10 cellular contexts compared by ENCODE assay signal in genomic region chr14:89339579-89339978, GRCh38.
A peak's percentile ranks its signal among the peaks of the same experiment; 100 is the strongest.
DNase-seq lines count a peak whose midpoint lies in the region; ATAC-seq, FAIRE-seq and TF ChIP-seq lines count a peak whose summit lies in the region.
"Had no signal": no experiment of that assay in that cellular context is flagged by ENCODE, and none has a peak within 500 bp of the region (broad histone marks: within the 10 kb centered on the region; RNA-seq: fewer than 3 reads in every experiment).

No MANE protein-coding gene starts in this region.

- DNase-seq in ascending aorta (ENCODE audit: low spot score in 2 of 2) (no peak), HepG2 (ENCODE audit: low spot score) (no peak), DMS153 treated with DMSO at 0.1 percent for 48 hours (lab: John Stamatoyannopoulos, UW; ENCODE audit: unreplicated experiment) (no peak)
- DNase-seq: hippocampal formation, NCI-H2227 treated with DMSO at 0.1 percent for 48 hours had no signal

- no peak for TF ChIP-seq CTCF in ascending aorta (IDR thresholded peaks at IDR 0.05)
- no peak for TF ChIP-seq CTCF in HepG2 (CRISPR knock-in tag; IDR thresholded peaks at IDR 0.05)

- no peak for TF ChIP-seq RAD21 in HepG2 (CRISPR knock-in tag; IDR thresholded peaks at IDR 0.05)

- H3K4me2 ChIP-seq in HepG2 (ENCODE audit: low read depth, low read length) = 0 out of 2 replicates have a peak overlapping the region, but pooled peaks have one; percentile 21

- H3K36me3 ChIP-seq in HUES64 (ENCODE audit: insufficient read depth, low read length) (no peaks in the 10 kb centered on the region; the same call in 1 of the 2 replicates), ascending aorta (no peaks in the 10 kb centered on the region), HepG2 (replicated peaks in 1 of 2; ENCODE audit: control insufficient read depth in 1 of 2, insufficient read depth in 2 of 2, low read length in 2 of 2) (peaks cover 11 to 24% of the 10 kb centered on the region in 2 experiments), subcutaneous abdominal adipose tissue (ENCODE audit: control insufficient read depth in 5 of 5, insufficient read depth in 5 of 5, low read length in 5 of 5) (no peaks in the 10 kb centered on the region)

- H3K9me3 ChIP-seq in HUES64 (ENCODE audit: insufficient read depth, low read depth, low read length) (no peaks in the 10 kb centered on the region), ascending aorta (no peaks in the 10 kb centered on the region), HepG2 (ENCODE audit: low read length) (no peaks in the 10 kb centered on the region), subcutaneous abdominal adipose tissue (ENCODE audit: control insufficient read depth in 5 of 5, low read length in 5 of 5) (no peaks in the 10 kb centered on the region)

- in situ Hi-C loops in HepG2 (cut with HindIII; ENCODE audit: extremely low pct_ligation_motif_present, low pct_unique_long_range_greater_than_20kb) = no loop called here

- no peak for FAIRE-seq in HepG2 (lab: Jason Lieb, UNC)
- FAIRE-seq: colon had no signal

- H3K27ac ChIP-seq in HUES64 (ENCODE audit: low read depth, low read length) (peak overlapping the region; percentile 71), ascending aorta (peak overlapping the region; percentile 16 to 60), HepG2 (ENCODE audit: extremely low read length, insufficient read depth, low read length) (peak overlapping the region; percentile 72), subcutaneous abdominal adipose tissue (ENCODE audit: low read depth, low read length) (peak overlapping the region; percentile 74)

- TF ChIP-seq EP300 in HepG2 (IDR thresholded peaks at IDR 0.05; ENCODE audit: low read depth in 2 of 2, low read length in 2 of 2) (no peak), HepG2 (CRISPR knock-in tag; IDR thresholded peaks at IDR 0.05; ENCODE audit: borderline replicate concordance) (no peak)

- POLR2A ChIA-PET in HepG2 (lab: Yijun Ruan, JAX) = interaction anchor here (0.6 to 4.2 kb wide), 8 partner anchors 9 to 571 kb away, joined by 3 to 28 read pairs (median 4); no protein-coding TSS in a partner anchor

- BruUV-seq in HepG2 (replicated peaks; lab: Mats Ljungman, UMichigan) = no TSS peak

- intact Hi-C loops in ascending aorta (cut with DNase I) = loop anchor here (5.0 kb wide), 1 partner anchor 37 kb away; no protein-coding TSS in a partner anchor
- intact Hi-C loops in HepG2 (cut with micrococcal nuclease; ENCODE audit: unreplicated experiment) = loop anchor here (5.0 kb wide), 1 partner anchor 78 kb away; the partner anchor contains the start of gene FOXN3

- no peaks in the 10 kb centered on the region for H4K20me1 ChIP-seq in HepG2 (ENCODE audit: insufficient read depth, low read length)

- 69% methylated on average over 7 of the region's 9 CpGs for WGBS in HUES64
- WGBS in HepG2 (ENCODE audit: low lambda C conversion rate) = 87% methylated on average over 5 of the region's 9 CpGs

- H3K4me1 ChIP-seq in HUES64 (ENCODE audit: insufficient read depth, low read length) (peaks cover 68% of the 10 kb centered on the region), ascending aorta (peaks cover 3 to 30% of the 10 kb centered on the region in 2 donors), HepG2 (ENCODE audit: insufficient read depth, low read length) (peaks cover 72% of the 10 kb centered on the region), subcutaneous abdominal adipose tissue (ENCODE audit: control insufficient read depth in 5 of 5, insufficient read depth in 5 of 5, low read length in 5 of 5) (peaks cover 12 to 54% (median 45%) of the 10 kb centered on the region in 5 donors)

- H3K27me3 ChIP-seq in HUES64 (ENCODE audit: insufficient read depth, low read length) (no peaks in the 10 kb centered on the region), ascending aorta (no peaks in the 10 kb centered on the region), HepG2 (ENCODE audit: control insufficient read depth in 1 of 2, insufficient read depth in 2 of 2, low read length in 2 of 2) (no peaks in the 10 kb centered on the region), subcutaneous abdominal adipose tissue (ENCODE audit: control insufficient read depth in 5 of 5, insufficient read depth in 4 of 5, low read length in 5 of 5) (no peaks in the 10 kb centered on the region)

- H3K9ac ChIP-seq in HUES64 (ENCODE audit: low read depth, low read length) = peak overlapping the region; percentile 36; the same call in 1 of the 2 replicates
- peak overlapping the region; percentile 51; the same call in 1 of the 2 replicates for H3K9ac ChIP-seq in HepG2 (ENCODE audit: insufficient read depth, low read depth, low read length)
- H3K9ac ChIP-seq in subcutaneous abdominal adipose tissue (ENCODE audit: low read length in 5 of 5) = peak overlapping the region in 1 of 5 donors; percentile 66

- peaks cover 54% of the 10 kb centered on the region for H3K79me2 ChIP-seq in HepG2 (ENCODE audit: insufficient read depth, low read length)

- no peak for TF ChIP-seq POLR2A in HepG2 (IDR thresholded peaks at IDR 0.05; ENCODE audit: insufficient read depth in 1 of 2, low read depth in 2 of 2, low read length in 2 of 2)

- CTCF ChIA-PET in HepG2 (lab: Yijun Ruan, JAX; ENCODE audit: low intra/inter-chr PET ratio, low total read pairs) = no interaction called here

- ATAC-seq in HepG2 (peak; percentile 21), GM21528 (IDR thresholded peaks at IDR 0.05; ENCODE audit: low FRiP score, unreplicated experiment) (no peak), GM21526 (IDR thresholded peaks at IDR 0.05; ENCODE audit: low FRiP score, unreplicated experiment) (no peak)

- H3K4me3 ChIP-seq in HUES64 (ENCODE audit: low read length) (no peak overlapping the region), ascending aorta (no peak overlapping the region), HepG2 (replicated peaks in 1 of 3; ENCODE audit: insufficient read depth in 1 of 3, low read depth in 2 of 3, low read length in 3 of 3) (no peak overlapping the region), subcutaneous abdominal adipose tissue (ENCODE audit: low read depth in 1 of 5, low read length in 5 of 5) (peak overlapping the region in 1 of 5 donors; percentile 24)

- H2AFZ ChIP-seq in HepG2 (ENCODE audit: low read length) = no peak overlapping the region

TF ChIP-seq in HepG2, 621 proteins besides CTCF, POLR2A, EP300 and RAD21 (continues in another document):
- TF ChIP-seq RBM22 (optimal IDR thresholded peaks at IDR 0.05; ENCODE audit: low read length) (no peak), ZNF850 (CRISPR knock-in tag; conservative IDR thresholded peaks at IDR 0.05) (0 out of 2 replicates have a peak, but pooled peaks have one; percentile 27), ZNF547 (CRISPR knock-in tag; IDR thresholded peaks at IDR 0.05) (0 out of 2 replicates have a peak, but pooled peaks have one; percentile 51), ZMYM4 (CRISPR knock-in tag; IDR thresholded peaks at IDR 0.05) (no peak), SIN3B (IDR thresholded peaks at IDR 0.05; ENCODE audit: low read length) (no peak), RXRB (CRISPR knock-in tag; IDR thresholded peaks at IDR 0.05; ENCODE audit: borderline replicate concordance) (0 out of 2 replicates have a peak, but pooled peaks have one; percentile 0), GMEB1 (CRISPR knock-in tag; IDR thresholded peaks at IDR 0.05; ENCODE audit: borderline replicate concordance) (peak; percentile 9; the same call in 1 of the 2 replicates), CBFB (CRISPR knock-in tag; IDR thresholded peaks at IDR 0.05) (no peak), NR2C2 (CRISPR knock-in tag; IDR thresholded peaks at IDR 0.05; ENCODE audit: borderline replicate concordance) (peak; percentile 4; the same call in 1 of the 2 replicates), ZSCAN25 (CRISPR knock-in tag; IDR thresholded peaks at IDR 0.05) (0 out of 2 replicates have a peak, but pooled peaks have one; percentile 32), ZNF687 (CRISPR knock-in tag; IDR thresholded peaks at IDR 0.05) (peak; percentile 75), PAX8 (CRISPR knock-in tag; IDR thresholded peaks at IDR 0.05; ENCODE audit: borderline replicate concordance) (no peak)
